ENCODE assay signal across 25 cellular contexts in genomic region chr11:125101596-125101995, GRCh38.
"Had no signal": no experiment of that assay in that cellular context is flagged by ENCODE, and none has a peak within 500 bp of the region (broad histone marks: within the 10 kb centered on the region; RNA-seq: fewer than 3 reads in every experiment).

No MANE protein-coding gene starts in this region.

- H3K36me3 ChIP-seq: breast epithelium had no signal

- DNase-seq: activated CD4-positive, alpha-beta T cell treated with anti-CD3 and anti-CD28 coated beads for 48 hours; activated CD4-positive, alpha-beta T cell treated with anti-CD3 and anti-CD28 coated beads, Interleukin-2, amount 50 U/mL, for 4 hours; activated CD4-positive, CD25-positive, alpha-beta regulatory T cell treated with anti-CD3 and anti-CD28 coated beads, Interleukin-2, amount 50 U/mL, for 72 hours; activated CD8-positive, alpha-beta memory T cell treated with anti-CD3 and anti-CD28 coated beads, Interleukin-2, amount 50 U/mL, for 48 hours; activated CD8-positive, alpha-beta T cell treated with anti-CD3 and anti-CD28 coated beads, Interleukin-2, amount 10 ng/mL, durations not matched to agents 7 days and 5 days; activated naive CD4-positive, alpha-beta T cell treated with anti-CD3 and anti-CD28 coated beads, Interleukin-2, amount 50 U/mL, for 16 hours; activated naive CD8-positive, alpha-beta T cell treated with anti-CD3 and anti-CD28 coated beads, Interleukin-2, amount 10 ng/mL, durations not matched to agents 7 days and 5 days; activated T-cell treated with anti-CD3 and anti-CD28 coated beads, Interleukin-2, amount 50 U/mL, for 1 hour; adrenal gland; anterior cingulate cortex; KG1; NCI-H1048; NCI-H1417; NCI-H1930; NCI-H2171; NCI-H2227 treated with DMSO at 0.1 percent for 48 hours; NCI-H446 treated with DMSO at 0.1 percent for 48 hours; NCI-H524 treated with DMSO at 0.1 percent for 48 hours; NCI-H82; NK-92 treated with Interleukin-12 subunit alpha and Interleukin-12 subunit beta, amount 100 ng/mL, for 24 hours; PC-3; SIG-M5; T-helper 17 cell; T-helper 9 cell had no signal

- H3K4me1 ChIP-seq: adrenal gland, breast epithelium had no signal

- H3K9me3 ChIP-seq: adrenal gland, breast epithelium had no signal

- H3K27me3 ChIP-seq: adrenal gland, breast epithelium had no signal

- H3K27ac ChIP-seq: breast epithelium had no signal

- H3K4me3 ChIP-seq: adrenal gland, breast epithelium had no signal
